22 cellular contexts compared by ENCODE assay signal in genomic region chr2:64481665-64482064, GRCh38. TPM values are rescaled to one million over a fixed set of nuclear protein-coding genes. Genes with fewer than 3 reads are reported as not detected.
DNase-seq lines count a peak whose midpoint lies in the region; ATAC-seq and TF ChIP-seq lines count a peak whose summit lies in the region.
"Had no signal": no experiment of that assay in that cellular context is flagged by ENCODE, and none has a peak within 500 bp of the region (broad histone marks: within the 10 kb centered on the region; RNA-seq: fewer than 3 reads in every experiment).

No MANE protein-coding gene starts in this region.

- H4K20me1 ChIP-seq in KMS-11 (ENCODE audit: insufficient read depth) = no peaks in the 10 kb centered on the region
- H4K20me1 ChIP-seq: BLaER1 had no signal

- peak overlapping the region; percentile 70 for H3K4me2 ChIP-seq in KMS-11
- H3K4me2 ChIP-seq: BLaER1 had no signal

- H3K9ac ChIP-seq in KMS-11 = no peak overlapping the region
- H3K9ac ChIP-seq: BLaER1 had no signal

- H3K27ac ChIP-seq in KMS-11 = peak overlapping the region; percentile 74; the same call in 1 of the 2 replicates
- peak overlapping the region; percentile 75 for H3K27ac ChIP-seq in VCaP
- no peak overlapping the region for H3K27ac ChIP-seq in heart right ventricle
- H3K27ac ChIP-seq: BLaER1 had no signal

- H3K9me3 ChIP-seq in heart right ventricle = no peaks in the 10 kb centered on the region
- H3K9me3 ChIP-seq: BE2C, BLaER1 had no signal

- no peaks in the 10 kb centered on the region for H3K79me2 ChIP-seq in KMS-11 (ENCODE audit: insufficient read depth, low read depth)

- H3K4me3 ChIP-seq in KMS-11 (IDR thresholded peaks at IDR 0.05; ENCODE audit: insufficient read depth, low read depth, low read length) (peak overlapping the region; percentile 0), heart right ventricle (no peak overlapping the region)
- H3K4me3 ChIP-seq: BLaER1, GM12878 had no signal

- no peak for DNase-seq in heart right ventricle
- DNase-seq in retina = no peak
- DNase-seq: 8988T; ACHN; BE2C; C1 segment of cervical spinal cord; CD4-positive, alpha-beta memory T cell; CD4-positive, CD25-positive, alpha-beta regulatory T cell; CD8-positive, alpha-beta memory T cell; COR-L47; DMS 273 treated with DMSO at 0.1 percent for 48 hours; DMS153; DMS53; DMS79; DND-41; EL; GDM1 had no signal

- H3K36me3 ChIP-seq in KMS-11 (ENCODE audit: insufficient read depth) = no peaks in the 10 kb centered on the region
- H3K36me3 ChIP-seq in heart right ventricle = no peaks in the 10 kb centered on the region
- H3K36me3 ChIP-seq: BE2C, BLaER1 had no signal

- H3K27me3 ChIP-seq in KMS-11 (ENCODE audit: insufficient read depth, low read depth) = no peaks in the 10 kb centered on the region
- no peaks in the 10 kb centered on the region for H3K27me3 ChIP-seq in heart right ventricle
- H3K27me3 ChIP-seq: BE2C had no signal

- TF ChIP-seq CTCF in KMS-11 (conservative IDR thresholded peaks at IDR 0.05; ENCODE audit: low read depth, low read length) (no peak), VCaP (conservative IDR thresholded peaks at IDR 0.05) (no peak), heart right ventricle (IDR thresholded peaks at IDR 0.05) (no peak)

- 88 to 96% methylated on average over 5 of the region's 5 CpGs for WGBS in heart right ventricle, 2 donors

- H2AFZ ChIP-seq in KMS-11 (ENCODE audit: low read depth) = 0 out of 2 replicates have a peak overlapping the region, but pooled peaks have one; percentile 34

- intact Hi-C loops in heart right ventricle (cut with DNase I) = loop anchor here in 2 of 10 donors (10.0 kb wide), 2 partner anchors 427 to 437 kb away; no protein-coding TSS in a partner anchor

- ATAC-seq in GM18520 (IDR thresholded peaks at IDR 0.05; ENCODE audit: unreplicated experiment) = no peak
- no peak for ATAC-seq in heart right ventricle
- ATAC-seq: GM12878 had no signal

- peaks cover 100% of the 10 kb centered on the region for H3K4me1 ChIP-seq in KMS-11 (ENCODE audit: low read depth, poor library complexity, severe bottlenecking)
- H3K4me1 ChIP-seq in heart right ventricle = peaks cover 0 to 15% (median 5%) of the 10 kb centered on the region in 9 donors
- H3K4me1 ChIP-seq: BE2C had no signal

RNA-seq across cellular contexts. Expression of gene LGALSL, which starts 27.7 kb away (rescaled TPM):
- total RNA-seq in heart right ventricle = 10 to 100 TPM in 7 of 10 donors, 1 to 10 TPM in 3; 5.3 to 24.8 (median 12.3) TPM
- polyA plus RNA-seq in heart right ventricle = 1 to 10 TPM; 5.8 to 9.4 TPM

RNA-seq across cellular contexts. Expression of gene AFTPH, which starts 42.5 kb away (rescaled TPM):
- total RNA-seq in heart right ventricle = 10 to 100 TPM in 8 of 10 donors, 1 to 10 TPM in 2; 9.8 to 12.8 (median 11.0) TPM
- 10 to 100 TPM in 1 of 2 donors, 1 to 10 TPM in 1; 7.9 to 22.3 TPM for polyA plus RNA-seq in heart right ventricle

Comparison
In these comparisons a context has a peak if more than half of its experiments do, and no peak if none do; other contexts are left out.
1. H3K27ac ChIP-seq: peak in KMS-11 (single experiment) and VCaP (single experiment); none in heart right ventricle (0 of 10).